1 cellular context compared by ENCODE assay signal in genomic region chr3:187748050-187748481, GRCh38.
TF ChIP-seq lines count a peak whose summit lies in the region.

No MANE protein-coding gene starts in this region.

TF ChIP-seq in HepG2, 621 proteins besides CTCF, POLR2A, EP300 and RAD21 (continued from another document and continues in another):
- TF ChIP-seq TBL1XR1 (IDR thresholded peaks at IDR 0.05; ENCODE audit: borderline replicate concordance, low read length, partially characterized antibody): peak; percentile 20
- TF ChIP-seq SETDB1 (CRISPR knock-in tag; IDR thresholded peaks at IDR 0.05; ENCODE audit: borderline replicate concordance): no peak
- peak; percentile 76 for TF ChIP-seq MED1 (CRISPR knock-in tag; IDR thresholded peaks at IDR 0.05)
- TF ChIP-seq ZNF24 (IDR thresholded peaks at IDR 0.05): 0 out of 2 replicates have a peak, but pooled peaks have one; percentile 48
- no peak for TF ChIP-seq DMAP1 (CRISPR knock-in tag; IDR thresholded peaks at IDR 0.05)
- no peak; the same call in 1 of the 2 replicates for TF ChIP-seq ARID4A (CRISPR knock-in tag; IDR thresholded peaks at IDR 0.05; ENCODE audit: borderline replicate concordance)
- TF ChIP-seq BCL6 (CRISPR knock-in tag; IDR thresholded peaks at IDR 0.05): peak; percentile 90
- no peak for TF ChIP-seq ZNF407 (CRISPR knock-in tag; IDR thresholded peaks at IDR 0.05; ENCODE audit: not compliant biosample characterization)
- no peak for TF ChIP-seq CHCHD3 (CRISPR knock-in tag; IDR thresholded peaks at IDR 0.05)
- no peak for TF ChIP-seq ARID2 (CRISPR knock-in tag; IDR thresholded peaks at IDR 0.05; ENCODE audit: borderline replicate concordance)
- no peak for TF ChIP-seq ZNF567 (CRISPR knock-in tag; IDR thresholded peaks at IDR 0.05; ENCODE audit: borderline replicate concordance)
- TF ChIP-seq HIC2 (CRISPR knock-in tag; IDR thresholded peaks at IDR 0.05; ENCODE audit: low read depth): no peak
- TF ChIP-seq CBX5 (CRISPR knock-in tag; IDR thresholded peaks at IDR 0.05; ENCODE audit: borderline replicate concordance): peak; percentile 79; the same call in 1 of the 2 replicates
- no peak for TF ChIP-seq NR3C1 (CRISPR knock-in tag; IDR thresholded peaks at IDR 0.05)
- TF ChIP-seq ZFY (CRISPR knock-in tag; IDR thresholded peaks at IDR 0.05): no peak
- no peak for TF ChIP-seq NFYB (CRISPR knock-in tag; IDR thresholded peaks at IDR 0.05)
- no peak for TF ChIP-seq NCOA5 (CRISPR knock-in tag; IDR thresholded peaks at IDR 0.05)
- TF ChIP-seq KLF13 (CRISPR knock-in tag; IDR thresholded peaks at IDR 0.05): no peak
- 0 out of 2 replicates have a peak, but pooled peaks have one; percentile 40 for TF ChIP-seq TGIF2 (CRISPR knock-in tag; IDR thresholded peaks at IDR 0.05)
- no peak for TF ChIP-seq ZNF784 (CRISPR knock-in tag; IDR thresholded peaks at IDR 0.05; ENCODE audit: borderline replicate concordance)
- 0 out of 2 replicates have a peak, but pooled peaks have one; percentile 23 for TF ChIP-seq ZFP90 (CRISPR knock-in tag; IDR thresholded peaks at IDR 0.05; ENCODE audit: borderline replicate concordance)
- no peak for TF ChIP-seq PREB (CRISPR knock-in tag; IDR thresholded peaks at IDR 0.05)
- TF ChIP-seq ZNF816 (CRISPR knock-in tag; IDR thresholded peaks at IDR 0.05; ENCODE audit: borderline replicate concordance): no peak
- no peak for TF ChIP-seq FLYWCH1 (CRISPR knock-in tag; IDR thresholded peaks at IDR 0.05)
- TF ChIP-seq TFAP4 (IDR thresholded peaks at IDR 0.05; ENCODE audit: borderline replicate concordance, low read depth): 0 out of 2 replicates have a peak, but pooled peaks have one; percentile 14
- TF ChIP-seq ATF3 (CRISPR knock-in tag; IDR thresholded peaks at IDR 0.05): no peak
- no peak for TF ChIP-seq ARNTL (CRISPR knock-in tag; IDR thresholded peaks at IDR 0.05)
- TF ChIP-seq HNRNPL (IDR thresholded peaks at IDR 0.05; ENCODE audit: low read depth, low read length): no peak
- TF ChIP-seq HBP1 (CRISPR knock-in tag; IDR thresholded peaks at IDR 0.05; ENCODE audit: low read depth): no peak
- TF ChIP-seq ZNF512B (CRISPR knock-in tag; IDR thresholded peaks at IDR 0.05; ENCODE audit: borderline replicate concordance): 0 out of 2 replicates have a peak, but pooled peaks have one; percentile 47
- TF ChIP-seq SRSF1 (optimal IDR thresholded peaks at IDR 0.05; ENCODE audit: low read depth, low read length): no peak
- TF ChIP-seq ZNF180 (CRISPR knock-in tag; IDR thresholded peaks at IDR 0.05; ENCODE audit: borderline replicate concordance, low read depth): no peak
- TF ChIP-seq ZNF296 (CRISPR knock-in tag; conservative IDR thresholded peaks at IDR 0.05): no peak
